1 cellular context compared by ENCODE assay signal in genomic region chr6:15246217-15247211, GRCh38.
TF ChIP-seq lines count a peak whose summit lies in the region.

No MANE protein-coding gene starts in this region.

TF ChIP-seq in K562, 482 proteins besides CTCF, POLR2A, EP300 and RAD21 (continued from another document and continues in another):
- TF ChIP-seq BCLAF1 (IDR thresholded peaks at IDR 0.05; ENCODE audit: borderline replicate concordance in 1 of 2, control insufficient read depth in 1 of 2, low read depth in 2 of 2, low read length in 1 of 2) = no peak
- no peak for TF ChIP-seq ZNF217 (CRISPR knock-in tag; IDR thresholded peaks at IDR 0.05)
- TF ChIP-seq ZNF175 (CRISPR knock-in tag; IDR thresholded peaks at IDR 0.05; ENCODE audit: low read depth) = no peak
- TF ChIP-seq PATZ1 (CRISPR knock-in tag; IDR thresholded peaks at IDR 0.05; ENCODE audit: borderline replicate concordance) = no peak
- TF ChIP-seq CBX2 (IDR thresholded peaks at IDR 0.05; ENCODE audit: insufficient read depth, low read length, poor library complexity, severe bottlenecking) = no peak
- no peak for TF ChIP-seq ZZZ3 (IDR thresholded peaks at IDR 0.05)
- no peak for TF ChIP-seq ZNF551 (CRISPR knock-in tag; IDR thresholded peaks at IDR 0.05)
- peak; percentile 43 for TF ChIP-seq NFATC3 (IDR thresholded peaks at IDR 0.05)
- TF ChIP-seq, protein P1, sequence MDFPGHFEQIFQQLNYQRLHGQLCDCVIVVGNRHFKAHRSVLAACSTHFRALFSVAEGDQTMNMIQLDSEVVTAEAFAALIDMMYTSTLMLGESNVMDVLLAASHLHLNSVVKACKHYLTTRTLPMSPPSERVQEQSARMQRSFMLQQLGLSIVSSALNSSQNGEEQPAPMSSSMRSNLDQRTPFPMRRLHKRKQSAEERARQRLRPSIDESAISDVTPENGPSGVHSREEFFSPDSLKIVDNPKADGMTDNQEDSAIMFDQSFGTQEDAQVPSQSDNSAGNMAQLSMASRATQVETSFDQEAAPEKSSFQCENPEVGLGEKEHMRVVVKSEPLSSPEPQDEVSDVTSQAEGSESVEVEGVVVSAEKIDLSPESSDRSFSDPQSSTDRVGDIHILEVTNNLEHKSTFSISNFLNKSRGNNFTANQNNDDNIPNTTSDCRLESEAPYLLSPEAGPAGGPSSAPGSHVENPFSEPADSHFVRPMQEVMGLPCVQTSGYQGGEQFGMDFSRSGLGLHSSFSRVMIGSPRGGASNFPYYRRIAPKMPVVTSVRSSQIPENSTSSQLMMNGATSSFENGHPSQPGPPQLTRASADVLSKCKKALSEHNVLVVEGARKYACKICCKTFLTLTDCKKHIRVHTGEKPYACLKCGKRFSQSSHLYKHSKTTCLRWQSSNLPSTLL (IDR thresholded peaks at IDR 0.05) = no peak
- 0 out of 2 replicates have a peak, but pooled peaks have one; percentile 7 for TF ChIP-seq ATF7 (IDR thresholded peaks at IDR 0.05)
- no peak for TF ChIP-seq ZBED1 (IDR thresholded peaks at IDR 0.05)
- no peak for TF ChIP-seq FOS (IDR thresholded peaks at IDR 0.05; ENCODE audit: extremely low read depth, insufficient read length)
- no peak for TF ChIP-seq ZNF354B (CRISPR knock-in tag; IDR thresholded peaks at IDR 0.05)
- TF ChIP-seq ZNF140 (CRISPR knock-in tag; IDR thresholded peaks at IDR 0.05) = no peak
- TF ChIP-seq ZNF766 (CRISPR knock-in tag; conservative IDR thresholded peaks at IDR 0.05) = no peak
- no peak for TF ChIP-seq BRF1 (IDR thresholded peaks at IDR 0.05; ENCODE audit: borderline replicate concordance, extremely low read depth, insufficient read length)
- TF ChIP-seq RB1 (IDR thresholded peaks at IDR 0.05; ENCODE audit: low read depth) = no peak
- TF ChIP-seq ZNF57 (CRISPR knock-in tag; IDR thresholded peaks at IDR 0.05) = no peak
- no peak for TF ChIP-seq POLR2G (IDR thresholded peaks at IDR 0.05; ENCODE audit: low read depth, low read length)
- no peak for TF ChIP-seq ADNP (tag; IDR thresholded peaks at IDR 0.05)
- TF ChIP-seq NCOR1 (IDR thresholded peaks at IDR 0.05) = no peak; the same call in 1 of the 2 replicates
- no peak for TF ChIP-seq PHF21A (IDR thresholded peaks at IDR 0.05; ENCODE audit: borderline replicate concordance, low read depth)
- TF ChIP-seq MYC (IDR thresholded peaks at IDR 0.05; ENCODE audit: low read depth, low read length) = no peak
- TF ChIP-seq MYC (CRISPR knock-in tag; IDR thresholded peaks at IDR 0.05; ENCODE audit: borderline replicate concordance, low read depth) = no peak
- TF ChIP-seq, protein P2, sequence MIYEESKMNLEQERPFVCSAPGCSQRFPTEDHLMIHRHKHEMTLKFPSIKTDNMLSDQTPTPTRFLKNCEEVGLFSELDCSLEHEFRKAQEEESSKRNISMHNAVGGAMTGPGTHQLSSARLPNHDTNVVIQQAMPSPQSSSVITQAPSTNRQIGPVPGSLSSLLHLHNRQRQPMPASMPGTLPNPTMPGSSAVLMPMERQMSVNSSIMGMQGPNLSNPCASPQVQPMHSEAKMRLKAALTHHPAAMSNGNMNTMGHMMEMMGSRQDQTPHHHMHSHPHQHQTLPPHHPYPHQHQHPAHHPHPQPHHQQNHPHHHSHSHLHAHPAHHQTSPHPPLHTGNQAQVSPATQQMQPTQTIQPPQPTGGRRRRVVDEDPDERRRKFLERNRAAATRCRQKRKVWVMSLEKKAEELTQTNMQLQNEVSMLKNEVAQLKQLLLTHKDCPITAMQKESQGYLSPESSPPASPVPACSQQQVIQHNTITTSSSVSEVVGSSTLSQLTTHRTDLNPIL (CRISPR knock-in tag; IDR thresholded peaks at IDR 0.05) = no peak
- no peak for TF ChIP-seq SIN3B (IDR thresholded peaks at IDR 0.05; ENCODE audit: low read depth)
- TF ChIP-seq, protein P3, sequence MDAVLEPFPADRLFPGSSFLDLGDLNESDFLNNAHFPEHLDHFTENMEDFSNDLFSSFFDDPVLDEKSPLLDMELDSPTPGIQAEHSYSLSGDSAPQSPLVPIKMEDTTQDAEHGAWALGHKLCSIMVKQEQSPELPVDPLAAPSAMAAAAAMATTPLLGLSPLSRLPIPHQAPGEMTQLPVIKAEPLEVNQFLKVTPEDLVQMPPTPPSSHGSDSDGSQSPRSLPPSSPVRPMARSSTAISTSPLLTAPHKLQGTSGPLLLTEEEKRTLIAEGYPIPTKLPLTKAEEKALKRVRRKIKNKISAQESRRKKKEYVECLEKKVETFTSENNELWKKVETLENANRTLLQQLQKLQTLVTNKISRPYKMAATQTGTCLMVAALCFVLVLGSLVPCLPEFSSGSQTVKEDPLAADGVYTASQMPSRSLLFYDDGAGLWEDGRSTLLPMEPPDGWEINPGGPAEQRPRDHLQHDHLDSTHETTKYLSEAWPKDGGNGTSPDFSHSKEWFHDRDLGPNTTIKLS (IDR thresholded peaks at IDR 0.05; ENCODE audit: borderline replicate concordance, low read depth) = no peak
- TF ChIP-seq ZNF436 (CRISPR knock-in tag; IDR thresholded peaks at IDR 0.05) = no peak
- TF ChIP-seq MTA3 (IDR thresholded peaks at IDR 0.05; ENCODE audit: borderline replicate concordance) = no peak
- no peak for TF ChIP-seq PHB2 (IDR thresholded peaks at IDR 0.05; ENCODE audit: low read depth)
- no peak for TF ChIP-seq ZNF639 (CRISPR knock-in tag; conservative IDR thresholded peaks at IDR 0.05 in 1 of 2, IDR thresholded peaks at IDR 0.05 in 1 of 2)
- no peak; the same call in 1 of the 2 replicates for TF ChIP-seq ELF4 (CRISPR knock-in tag; IDR thresholded peaks at IDR 0.05)
- no peak for TF ChIP-seq ZBTB1 (CRISPR knock-in tag; IDR thresholded peaks at IDR 0.05; ENCODE audit: borderline replicate concordance, low read depth)
- TF ChIP-seq HDAC1 (IDR thresholded peaks at IDR 0.05) = no peak; a peak in 1 of 4 replicates
- no peak for TF ChIP-seq PHB (CRISPR knock-in tag; IDR thresholded peaks at IDR 0.05)
- TF ChIP-seq TCF3 (CRISPR knock-in tag; IDR thresholded peaks at IDR 0.05) = 0 out of 2 replicates have a peak, but pooled peaks have one; percentile 20
- TF ChIP-seq PTTG1 (tag; IDR thresholded peaks at IDR 0.05; ENCODE audit: low read depth) = no peak
- no peak for TF ChIP-seq PREB (CRISPR knock-in tag; IDR thresholded peaks at IDR 0.05)
- TF ChIP-seq SMAD2 (IDR thresholded peaks at IDR 0.05; ENCODE audit: low read depth, low read length) = no peak
- no peak for TF ChIP-seq CXXC5 (CRISPR knock-in tag; IDR thresholded peaks at IDR 0.05)
- TF ChIP-seq OTX1 (CRISPR knock-in tag; IDR thresholded peaks at IDR 0.05) = no peak
- TF ChIP-seq, protein P4, sequence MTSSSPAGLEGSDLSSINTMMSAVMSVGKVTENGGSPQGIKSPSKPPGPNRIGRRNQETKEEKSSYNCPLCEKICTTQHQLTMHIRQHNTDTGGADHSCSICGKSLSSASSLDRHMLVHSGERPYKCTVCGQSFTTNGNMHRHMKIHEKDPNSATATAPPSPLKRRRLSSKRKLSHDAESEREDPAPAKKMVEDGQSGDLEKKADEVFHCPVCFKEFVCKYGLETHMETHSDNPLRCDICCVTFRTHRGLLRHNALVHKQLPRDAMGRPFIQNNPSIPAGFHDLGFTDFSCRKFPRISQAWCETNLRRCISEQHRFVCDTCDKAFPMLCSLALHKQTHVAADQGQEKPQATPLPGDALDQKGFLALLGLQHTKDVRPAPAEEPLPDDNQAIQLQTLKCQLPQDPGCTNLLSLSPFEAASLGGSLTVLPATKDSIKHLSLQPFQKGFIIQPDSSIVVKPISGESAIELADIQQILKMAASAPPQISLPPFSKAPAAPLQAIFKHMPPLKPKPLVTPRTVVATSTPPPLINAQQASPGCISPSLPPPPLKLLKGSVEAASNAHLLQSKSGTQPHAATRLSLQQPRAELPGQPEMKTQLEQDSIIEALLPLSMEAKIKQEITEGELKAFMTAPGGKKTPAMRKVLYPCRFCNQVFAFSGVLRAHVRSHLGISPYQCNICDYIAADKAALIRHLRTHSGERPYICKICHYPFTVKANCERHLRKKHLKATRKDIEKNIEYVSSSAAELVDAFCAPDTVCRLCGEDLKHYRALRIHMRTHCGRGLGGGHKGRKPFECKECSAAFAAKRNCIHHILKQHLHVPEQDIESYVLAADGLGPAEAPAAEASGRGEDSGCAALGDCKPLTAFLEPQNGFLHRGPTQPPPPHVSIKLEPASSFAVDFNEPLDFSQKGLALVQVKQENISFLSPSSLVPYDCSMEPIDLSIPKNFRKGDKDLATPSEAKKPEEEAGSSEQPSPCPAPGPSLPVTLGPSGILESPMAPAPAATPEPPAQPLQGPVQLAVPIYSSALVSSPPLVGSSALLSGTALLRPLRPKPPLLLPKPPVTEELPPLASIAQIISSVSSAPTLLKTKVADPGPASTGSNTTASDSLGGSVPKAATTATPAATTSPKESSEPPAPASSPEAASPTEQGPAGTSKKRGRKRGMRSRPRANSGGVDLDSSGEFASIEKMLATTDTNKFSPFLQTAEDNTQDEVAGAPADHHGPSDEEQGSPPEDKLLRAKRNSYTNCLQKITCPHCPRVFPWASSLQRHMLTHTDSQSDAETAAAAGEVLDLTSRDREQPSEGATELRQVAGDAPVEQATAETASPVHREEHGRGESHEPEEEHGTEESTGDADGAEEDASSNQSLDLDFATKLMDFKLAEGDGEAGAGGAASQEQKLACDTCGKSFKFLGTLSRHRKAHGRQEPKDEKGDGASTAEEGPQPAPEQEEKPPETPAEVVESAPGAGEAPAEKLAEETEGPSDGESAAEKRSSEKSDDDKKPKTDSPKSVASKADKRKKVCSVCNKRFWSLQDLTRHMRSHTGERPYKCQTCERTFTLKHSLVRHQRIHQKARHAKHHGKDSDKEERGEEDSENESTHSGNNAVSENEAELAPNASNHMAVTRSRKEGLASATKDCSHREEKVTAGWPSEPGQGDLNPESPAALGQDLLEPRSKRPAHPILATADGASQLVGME (CRISPR knock-in tag; IDR thresholded peaks at IDR 0.05) = no peak
- no peak for TF ChIP-seq RBM39 (optimal IDR thresholded peaks at IDR 0.05; ENCODE audit: low read depth, low read length)
- TF ChIP-seq ZSCAN29 (IDR thresholded peaks at IDR 0.05) = peak; percentile 86
- no peak for TF ChIP-seq ZNF507 (tag; conservative IDR thresholded peaks at IDR 0.05)
- TF ChIP-seq MITF (IDR thresholded peaks at IDR 0.05) = no peak
- no peak for TF ChIP-seq PCBP2 (IDR thresholded peaks at IDR 0.05; ENCODE audit: low read depth, low read length, poor library complexity, severe bottlenecking)
- peak; percentile 14; the same call in 1 of the 2 replicates for TF ChIP-seq TEAD4 (IDR thresholded peaks at IDR 0.05; ENCODE audit: low read length)
- no peak for TF ChIP-seq TEAD4 (CRISPR knock-in tag; IDR thresholded peaks at IDR 0.05; ENCODE audit: borderline replicate concordance)
- TF ChIP-seq ZNF408 (CRISPR knock-in tag; IDR thresholded peaks at IDR 0.05; ENCODE audit: low read depth) = no peak
